23 cellular contexts compared by ENCODE assay signal in the genomic region with DNA sequence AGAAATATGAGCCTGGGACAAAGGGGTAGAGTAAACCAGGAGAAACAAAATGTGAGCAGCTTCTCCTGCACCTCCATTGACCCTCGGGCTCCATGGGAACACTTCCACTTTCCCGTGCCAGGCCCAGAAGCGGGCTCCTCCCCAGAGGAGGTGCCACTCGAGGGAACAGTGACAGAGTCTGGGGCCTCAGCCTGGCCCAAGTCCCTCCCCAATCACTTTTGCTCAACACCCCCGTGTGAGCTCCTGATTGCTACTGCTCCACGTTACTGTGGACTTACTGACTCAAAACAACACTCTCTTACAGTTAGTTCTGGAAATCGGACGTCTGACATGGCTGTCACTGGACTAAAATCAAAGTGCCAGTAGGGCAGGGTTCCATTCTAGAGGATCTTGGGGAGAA. TPM values are rescaled to one million over a fixed set of nuclear protein-coding genes. Genes with fewer than 3 reads are reported as not detected.
DNase-seq lines count a peak whose midpoint lies in the region; ATAC-seq and TF ChIP-seq lines count a peak whose summit lies in the region.
"Had no signal": no experiment of that assay in that cellular context is flagged by ENCODE, and none has a peak within 500 bp of the region (broad histone marks: within the 10 kb centered on the region; RNA-seq: fewer than 3 reads in every experiment).

No MANE protein-coding gene starts in this region.

- DNase-seq in left lobe of liver (ENCODE audit: low spot score) (peak; percentile 78), stomach (no peak), progenitor cell of endocrine pancreas (ENCODE audit: low spot score, unreplicated experiment) (no peak), A172 (ENCODE audit: low spot score) (no peak)
- no peak for DNase-seq in activated CD8-positive, alpha-beta T cell treated with anti-CD3 and anti-CD28 coated beads, Interleukin-2, amount 10 ng/mL, durations not matched to agents 7 days and 5 days
- DNase-seq: ACHN; AML-193; BE2C; Calu3; CD4-positive, alpha-beta memory T cell; COR-L47; DMS53; DMS79 treated with DMSO at 0.1 percent for 48 hours; GF-D8; HFFc6 had no signal

- intact Hi-C loops in stomach (cut with DNase I; ENCODE audit: low total_unique reads), result no loop called here

- H3K4me1 ChIP-seq in stomach, result peaks cover 12 to 27% (median 21%) of the 10 kb centered on the region in 4 donors
- H3K4me1 ChIP-seq: A549, BE2C, HAP-1 had no signal

- H3K4me1 Mint-ChIP-seq in progenitor cell of endocrine pancreas (ENCODE audit: low read depth), result peaks cover 7% of the 10 kb centered on the region
- H3K4me1 Mint-ChIP-seq in activated CD8-positive, alpha-beta T cell treated with anti-CD3 and anti-CD28 coated beads, Interleukin-2, amount 10 ng/mL, durations not matched to agents 7 days and 5 days (ENCODE audit: low read depth), result no peaks in the 10 kb centered on the region
- H3K4me1 Mint-ChIP-seq: CD4-positive, alpha-beta memory T cell had no signal

- TF ChIP-seq POLR2A in stomach (IDR thresholded peaks at IDR 0.05), result no peak

- ATAC-seq in left lobe of liver, result peak; percentile 56
- ATAC-seq in GM19467 (IDR thresholded peaks at IDR 0.05; ENCODE audit: unreplicated experiment), result no peak
- no peak for ATAC-seq in activated CD8-positive, alpha-beta T cell treated with anti-CD3 and anti-CD28 coated beads, Interleukin-2, amount 10 ng/mL, durations not matched to agents 7 days and 5 days
- ATAC-seq: A549, GM23338 had no signal

- H3K27ac Mint-ChIP-seq in progenitor cell of endocrine pancreas, result no peak overlapping the region
- H3K27ac Mint-ChIP-seq in activated CD8-positive, alpha-beta T cell treated with anti-CD3 and anti-CD28 coated beads, Interleukin-2, amount 10 ng/mL, durations not matched to agents 7 days and 5 days, result no peak overlapping the region
- H3K27ac Mint-ChIP-seq: CD4-positive, alpha-beta memory T cell; GM23338; HFFc6 had no signal

- no peak overlapping the region for H3K4me3 Mint-ChIP-seq in progenitor cell of endocrine pancreas (ENCODE audit: low read depth)
- H3K4me3 Mint-ChIP-seq in activated CD8-positive, alpha-beta T cell treated with anti-CD3 and anti-CD28 coated beads, Interleukin-2, amount 10 ng/mL, durations not matched to agents 7 days and 5 days, result no peak overlapping the region
- H3K4me3 Mint-ChIP-seq: CD4-positive, alpha-beta memory T cell; GM23338; HFFc6 had no signal

- H3K4me3 ChIP-seq in stomach, result no peak overlapping the region
- H3K4me3 ChIP-seq: A549; BLaER1 treated with 17β-estradiol and CSF1 and Interleukin-3, amounts not matched to agents 10 nM and 100 nM; GM23338; HAP-1 had no signal

- no peak for TF ChIP-seq EP300 in stomach (IDR thresholded peaks at IDR 0.05)

- POLR2A ChIA-PET in activated CD8-positive, alpha-beta T cell treated with anti-CD3 and anti-CD28 coated beads, Interleukin-2, amount 10 ng/mL, durations not matched to agents 7 days and 5 days (lab: Charles Lee), result no interaction called here

- H3K27me3 Mint-ChIP-seq in progenitor cell of endocrine pancreas, result peaks cover 42% of the 10 kb centered on the region
- no peaks in the 10 kb centered on the region for H3K27me3 Mint-ChIP-seq in activated CD8-positive, alpha-beta T cell treated with anti-CD3 and anti-CD28 coated beads, Interleukin-2, amount 10 ng/mL, durations not matched to agents 7 days and 5 days (ENCODE audit: low read depth)

- CTCF ChIA-PET in activated CD8-positive, alpha-beta T cell treated with anti-CD3 and anti-CD28 coated beads, Interleukin-2, amount 10 ng/mL, durations not matched to agents 7 days and 5 days (lab: Charles Lee), result no interaction called here

- H3K27ac ChIP-seq in C4-2B, result peak overlapping the region; percentile 67
- peak overlapping the region; percentile 91 for H3K27ac ChIP-seq in VCaP
- peak overlapping the region in 3 of 5 donors; percentile 46 to 84 (median 82) for H3K27ac ChIP-seq in stomach
- H3K27ac ChIP-seq: A549; BLaER1 treated with 17β-estradiol and CSF1 and Interleukin-3, amounts not matched to agents 10 nM and 100 nM had no signal

- H3K36me3 ChIP-seq in stomach, result no peaks in the 10 kb centered on the region
- H3K36me3 ChIP-seq: BE2C; BLaER1 treated with 17β-estradiol and CSF1 and Interleukin-3, amounts not matched to agents 10 nM and 100 nM; HAP-1 had no signal

- H3K36me3 Mint-ChIP-seq in progenitor cell of endocrine pancreas (ENCODE audit: insufficient read depth), result no peaks in the 10 kb centered on the region
- no peaks in the 10 kb centered on the region for H3K36me3 Mint-ChIP-seq in activated CD8-positive, alpha-beta T cell treated with anti-CD3 and anti-CD28 coated beads, Interleukin-2, amount 10 ng/mL, durations not matched to agents 7 days and 5 days (ENCODE audit: low read depth)
- H3K36me3 Mint-ChIP-seq: CD4-positive, alpha-beta memory T cell had no signal

- 73 to 77% (median 74%) methylated on average over 8 of the region's 8 CpGs for WGBS in stomach, 5 donors

- H3K9me3 ChIP-seq in stomach, result no peaks in the 10 kb centered on the region
- H3K9me3 ChIP-seq: A549; BE2C; BLaER1 treated with 17β-estradiol and CSF1 and Interleukin-3, amounts not matched to agents 10 nM and 100 nM; HAP-1 had no signal

- peaks cover 0 to 43% (median 0%) of the 10 kb centered on the region in 3 donors for H3K27me3 ChIP-seq in stomach
- H3K27me3 ChIP-seq: BE2C; BLaER1 treated with 17β-estradiol and CSF1 and Interleukin-3, amounts not matched to agents 10 nM and 100 nM had no signal

- H3K9me3 Mint-ChIP-seq in progenitor cell of endocrine pancreas (ENCODE audit: low read depth), result peaks cover 3% of the 10 kb centered on the region
- H3K9me3 Mint-ChIP-seq in activated CD8-positive, alpha-beta T cell treated with anti-CD3 and anti-CD28 coated beads, Interleukin-2, amount 10 ng/mL, durations not matched to agents 7 days and 5 days (ENCODE audit: insufficient read depth), result no peaks in the 10 kb centered on the region
- H3K9me3 Mint-ChIP-seq: GM23338 had no signal

- TF ChIP-seq CTCF in C4-2B (conservative IDR thresholded peaks at IDR 0.05) (no peak), VCaP (conservative IDR thresholded peaks at IDR 0.05) (no peak), stomach (IDR thresholded peaks at IDR 0.05) (no peak), progenitor cell of endocrine pancreas (IDR thresholded peaks at IDR 0.05; ENCODE audit: unreplicated experiment) (no peak)

RNA-seq across cellular contexts. Expression of a gene that starts 17.7 kb away (rescaled TPM):
- total RNA-seq in left lobe of liver, result 8.7 TPM
- total RNA-seq in stomach, result 1 to 10 TPM in 4 of 5 donors, under 1 TPM in 1; 0.29 to 8.9 (median 4.9) TPM
- 1 to 10 TPM in 1 of 3 donors, under 1 TPM in 2; 0.92 to 1.9 (median 0.93) TPM for polyA plus RNA-seq in stomach
- 0.96 and 1.6 TPM in 2 replicates for total RNA-seq in progenitor cell of endocrine pancreas
- 0.91 and 2.0 TPM in 2 replicates for total RNA-seq in A172 (2014; rRNA removed; shearing (Covaris generic))
- not detected for total RNA-seq in activated CD8-positive, alpha-beta T cell treated with anti-CD3 and anti-CD28 coated beads, Interleukin-2, amount 10 ng/mL, durations not matched to agents 7 days and 5 days
- total RNA-seq: CD4-positive, alpha-beta memory T cell; Daoy; HFFc6 had no signal
- polyA plus RNA-seq: CD4-positive, alpha-beta memory T cell had no signal
